1 cellular context compared by ENCODE assay signal in the genomic region with DNA sequence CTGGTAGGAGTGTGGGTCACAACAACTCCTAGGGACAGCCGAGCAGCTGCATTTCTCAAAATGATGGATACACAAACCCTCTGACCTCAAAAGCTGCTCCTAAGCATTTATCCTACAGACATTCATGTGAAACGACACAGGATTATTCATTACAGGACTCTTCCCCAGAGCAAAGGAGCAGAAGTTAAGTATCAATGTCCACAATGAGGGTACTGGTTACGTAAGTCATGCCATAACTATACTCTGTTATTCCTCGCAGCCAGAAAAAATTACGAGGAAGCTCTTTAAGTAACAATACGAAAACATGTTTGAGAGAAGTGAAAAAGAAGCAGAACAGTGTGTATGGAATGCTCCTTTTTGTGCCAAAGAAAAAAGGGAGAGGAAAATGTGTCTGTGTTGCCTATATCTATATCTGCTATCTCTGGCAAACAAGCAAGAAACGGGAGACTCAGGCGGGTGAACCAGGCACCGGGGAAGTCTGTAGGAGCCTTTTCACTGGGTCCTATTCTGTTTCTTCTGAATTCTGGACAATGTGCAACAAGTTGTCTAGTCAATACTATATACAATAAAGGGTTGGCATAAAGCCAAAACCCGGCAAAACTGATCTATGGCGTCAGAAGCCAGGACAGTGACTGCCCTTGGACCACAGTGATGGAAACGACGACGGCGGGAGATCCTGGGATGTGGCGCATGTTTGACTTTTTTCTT.
TF ChIP-seq lines count a peak whose summit lies in the region.

No MANE protein-coding gene starts in this region.

TF ChIP-seq in A549, 52 proteins besides CTCF, POLR2A, EP300 and RAD21 (continued from another document):
- TF ChIP-seq ZNF302 (CRISPR knock-in tag; IDR thresholded peaks at IDR 0.05) (no peak), CEBPB (IDR thresholded peaks at IDR 0.05) (no peak), RFX5 (IDR thresholded peaks at IDR 0.05) (no peak), CHD4 (IDR thresholded peaks at IDR 0.05; ENCODE audit: borderline replicate concordance) (no peak), ELK1 (IDR thresholded peaks at IDR 0.05; ENCODE audit: low read depth, low read length) (no peak)
